1 cellular context compared by ENCODE assay signal in the genomic region with DNA sequence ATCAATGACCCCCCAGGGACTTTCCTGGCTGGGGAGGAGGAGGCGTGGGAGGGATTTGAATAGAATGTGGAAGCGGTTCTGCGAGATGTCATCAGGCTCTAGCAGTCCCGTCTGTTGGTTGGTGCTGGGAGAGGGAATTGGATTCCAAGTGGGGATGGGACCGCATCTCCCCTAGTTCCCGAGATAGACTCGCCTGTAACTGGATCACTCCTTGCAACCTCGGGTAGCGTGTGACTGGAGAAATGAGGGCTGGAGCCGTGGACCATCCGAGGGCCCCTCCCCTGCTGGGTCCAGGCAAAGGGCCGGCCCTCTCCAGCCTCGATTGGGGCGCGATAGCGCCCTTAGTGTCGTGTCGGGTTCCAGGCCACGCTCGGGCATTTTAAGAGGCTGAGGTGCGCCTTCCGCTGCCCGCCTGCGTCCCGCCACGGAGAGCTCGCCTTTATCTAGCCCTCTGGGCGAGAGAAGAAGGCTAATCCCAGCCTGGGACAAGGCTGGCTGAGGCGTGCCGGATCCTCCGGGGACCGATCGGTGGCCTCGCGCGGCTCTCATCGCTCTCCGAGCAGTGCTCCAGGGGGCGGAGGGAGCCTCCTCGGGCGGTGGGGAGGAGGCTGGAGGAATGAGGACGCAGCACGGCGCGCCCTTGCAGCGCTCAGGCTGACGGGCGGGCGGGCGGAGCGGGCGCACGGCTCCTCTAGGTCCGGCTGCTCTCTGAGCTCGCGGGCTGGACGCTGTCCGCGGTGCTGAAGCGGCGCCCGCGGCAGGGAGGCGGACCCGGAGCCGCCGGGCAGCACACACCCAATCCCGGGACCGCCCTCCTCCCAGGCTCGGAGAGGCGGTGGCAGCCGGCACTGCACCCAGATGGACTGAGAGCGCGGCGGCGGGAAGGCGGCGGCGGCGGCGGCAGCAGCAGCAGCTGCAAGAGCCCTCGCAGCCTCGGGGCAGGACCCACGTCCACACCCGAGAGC.
A peak's percentile ranks its signal among the peaks of the same experiment; 100 is the strongest.
TF ChIP-seq lines count a peak whose summit lies in the region.

No MANE protein-coding gene starts in this region.

TF ChIP-seq in HepG2, 621 proteins besides CTCF, POLR2A, EP300 and RAD21 (continued from another document and continues in another):
- TF ChIP-seq, protein P1, sequence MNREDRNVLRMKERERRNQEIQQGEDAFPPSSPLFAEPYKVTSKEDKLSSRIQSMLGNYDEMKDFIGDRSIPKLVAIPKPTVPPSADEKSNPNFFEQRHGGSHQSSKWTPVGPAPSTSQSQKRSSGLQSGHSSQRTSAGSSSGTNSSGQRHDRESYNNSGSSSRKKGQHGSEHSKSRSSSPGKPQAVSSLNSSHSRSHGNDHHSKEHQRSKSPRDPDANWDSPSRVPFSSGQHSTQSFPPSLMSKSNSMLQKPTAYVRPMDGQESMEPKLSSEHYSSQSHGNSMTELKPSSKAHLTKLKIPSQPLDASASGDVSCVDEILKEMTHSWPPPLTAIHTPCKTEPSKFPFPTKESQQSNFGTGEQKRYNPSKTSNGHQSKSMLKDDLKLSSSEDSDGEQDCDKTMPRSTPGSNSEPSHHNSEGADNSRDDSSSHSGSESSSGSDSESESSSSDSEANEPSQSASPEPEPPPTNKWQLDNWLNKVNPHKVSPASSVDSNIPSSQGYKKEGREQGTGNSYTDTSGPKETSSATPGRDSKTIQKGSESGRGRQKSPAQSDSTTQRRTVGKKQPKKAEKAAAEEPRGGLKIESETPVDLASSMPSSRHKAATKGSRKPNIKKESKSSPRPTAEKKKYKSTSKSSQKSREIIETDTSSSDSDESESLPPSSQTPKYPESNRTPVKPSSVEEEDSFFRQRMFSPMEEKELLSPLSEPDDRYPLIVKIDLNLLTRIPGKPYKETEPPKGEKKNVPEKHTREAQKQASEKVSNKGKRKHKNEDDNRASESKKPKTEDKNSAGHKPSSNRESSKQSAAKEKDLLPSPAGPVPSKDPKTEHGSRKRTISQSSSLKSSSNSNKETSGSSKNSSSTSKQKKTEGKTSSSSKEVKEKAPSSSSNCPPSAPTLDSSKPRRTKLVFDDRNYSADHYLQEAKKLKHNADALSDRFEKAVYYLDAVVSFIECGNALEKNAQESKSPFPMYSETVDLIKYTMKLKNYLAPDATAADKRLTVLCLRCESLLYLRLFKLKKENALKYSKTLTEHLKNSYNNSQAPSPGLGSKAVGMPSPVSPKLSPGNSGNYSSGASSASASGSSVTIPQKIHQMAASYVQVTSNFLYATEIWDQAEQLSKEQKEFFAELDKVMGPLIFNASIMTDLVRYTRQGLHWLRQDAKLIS (CRISPR knock-in tag; IDR thresholded peaks at IDR 0.05), result 0 out of 2 replicates have a peak, but pooled peaks have one; percentile 33
- peak; percentile 98 for TF ChIP-seq FOXC1 (CRISPR knock-in tag; IDR thresholded peaks at IDR 0.05; ENCODE audit: borderline replicate concordance)
- TF ChIP-seq ZNF709 (CRISPR knock-in tag; IDR thresholded peaks at IDR 0.05), result peak; percentile 98
- TF ChIP-seq TAF15 (IDR thresholded peaks at IDR 0.05; ENCODE audit: low read depth, low read length, poor library complexity, severe bottlenecking), result no peak
- TF ChIP-seq, protein P2, sequence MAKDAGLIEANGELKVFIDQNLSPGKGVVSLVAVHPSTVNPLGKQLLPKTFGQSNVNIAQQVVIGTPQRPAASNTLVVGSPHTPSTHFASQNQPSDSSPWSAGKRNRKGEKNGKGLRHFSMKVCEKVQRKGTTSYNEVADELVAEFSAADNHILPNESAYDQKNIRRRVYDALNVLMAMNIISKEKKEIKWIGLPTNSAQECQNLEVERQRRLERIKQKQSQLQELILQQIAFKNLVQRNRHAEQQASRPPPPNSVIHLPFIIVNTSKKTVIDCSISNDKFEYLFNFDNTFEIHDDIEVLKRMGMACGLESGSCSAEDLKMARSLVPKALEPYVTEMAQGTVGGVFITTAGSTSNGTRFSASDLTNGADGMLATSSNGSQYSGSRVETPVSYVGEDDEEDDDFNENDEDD (CRISPR knock-in tag; IDR thresholded peaks at IDR 0.05; ENCODE audit: borderline replicate concordance), result peak; percentile 64; the same call in 1 of the 2 replicates
- no peak for TF ChIP-seq ZNF567 (CRISPR knock-in tag; IDR thresholded peaks at IDR 0.05; ENCODE audit: borderline replicate concordance)
- TF ChIP-seq ZMYM3 (CRISPR knock-in tag; IDR thresholded peaks at IDR 0.05), result peak; percentile 69; the same call in 1 of the 2 replicates
- TF ChIP-seq, protein P3, sequence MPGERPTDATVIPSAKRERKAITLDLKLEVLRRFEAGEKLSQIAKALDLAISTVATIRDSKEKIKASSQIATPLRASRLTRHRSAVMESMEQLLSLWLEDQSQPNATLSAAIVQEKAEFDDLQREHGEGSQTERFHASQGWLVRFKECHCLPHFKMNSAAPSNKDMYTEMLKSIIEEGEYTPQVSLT (CRISPR knock-in tag; IDR thresholded peaks at IDR 0.05; ENCODE audit: borderline replicate concordance, low read depth), result peak; percentile 88; the same call in 1 of the 2 replicates
- peak; percentile 55; the same call in 1 of the 2 replicates for TF ChIP-seq KDM1A (CRISPR knock-in tag; IDR thresholded peaks at IDR 0.05)
- TF ChIP-seq, protein P4, sequence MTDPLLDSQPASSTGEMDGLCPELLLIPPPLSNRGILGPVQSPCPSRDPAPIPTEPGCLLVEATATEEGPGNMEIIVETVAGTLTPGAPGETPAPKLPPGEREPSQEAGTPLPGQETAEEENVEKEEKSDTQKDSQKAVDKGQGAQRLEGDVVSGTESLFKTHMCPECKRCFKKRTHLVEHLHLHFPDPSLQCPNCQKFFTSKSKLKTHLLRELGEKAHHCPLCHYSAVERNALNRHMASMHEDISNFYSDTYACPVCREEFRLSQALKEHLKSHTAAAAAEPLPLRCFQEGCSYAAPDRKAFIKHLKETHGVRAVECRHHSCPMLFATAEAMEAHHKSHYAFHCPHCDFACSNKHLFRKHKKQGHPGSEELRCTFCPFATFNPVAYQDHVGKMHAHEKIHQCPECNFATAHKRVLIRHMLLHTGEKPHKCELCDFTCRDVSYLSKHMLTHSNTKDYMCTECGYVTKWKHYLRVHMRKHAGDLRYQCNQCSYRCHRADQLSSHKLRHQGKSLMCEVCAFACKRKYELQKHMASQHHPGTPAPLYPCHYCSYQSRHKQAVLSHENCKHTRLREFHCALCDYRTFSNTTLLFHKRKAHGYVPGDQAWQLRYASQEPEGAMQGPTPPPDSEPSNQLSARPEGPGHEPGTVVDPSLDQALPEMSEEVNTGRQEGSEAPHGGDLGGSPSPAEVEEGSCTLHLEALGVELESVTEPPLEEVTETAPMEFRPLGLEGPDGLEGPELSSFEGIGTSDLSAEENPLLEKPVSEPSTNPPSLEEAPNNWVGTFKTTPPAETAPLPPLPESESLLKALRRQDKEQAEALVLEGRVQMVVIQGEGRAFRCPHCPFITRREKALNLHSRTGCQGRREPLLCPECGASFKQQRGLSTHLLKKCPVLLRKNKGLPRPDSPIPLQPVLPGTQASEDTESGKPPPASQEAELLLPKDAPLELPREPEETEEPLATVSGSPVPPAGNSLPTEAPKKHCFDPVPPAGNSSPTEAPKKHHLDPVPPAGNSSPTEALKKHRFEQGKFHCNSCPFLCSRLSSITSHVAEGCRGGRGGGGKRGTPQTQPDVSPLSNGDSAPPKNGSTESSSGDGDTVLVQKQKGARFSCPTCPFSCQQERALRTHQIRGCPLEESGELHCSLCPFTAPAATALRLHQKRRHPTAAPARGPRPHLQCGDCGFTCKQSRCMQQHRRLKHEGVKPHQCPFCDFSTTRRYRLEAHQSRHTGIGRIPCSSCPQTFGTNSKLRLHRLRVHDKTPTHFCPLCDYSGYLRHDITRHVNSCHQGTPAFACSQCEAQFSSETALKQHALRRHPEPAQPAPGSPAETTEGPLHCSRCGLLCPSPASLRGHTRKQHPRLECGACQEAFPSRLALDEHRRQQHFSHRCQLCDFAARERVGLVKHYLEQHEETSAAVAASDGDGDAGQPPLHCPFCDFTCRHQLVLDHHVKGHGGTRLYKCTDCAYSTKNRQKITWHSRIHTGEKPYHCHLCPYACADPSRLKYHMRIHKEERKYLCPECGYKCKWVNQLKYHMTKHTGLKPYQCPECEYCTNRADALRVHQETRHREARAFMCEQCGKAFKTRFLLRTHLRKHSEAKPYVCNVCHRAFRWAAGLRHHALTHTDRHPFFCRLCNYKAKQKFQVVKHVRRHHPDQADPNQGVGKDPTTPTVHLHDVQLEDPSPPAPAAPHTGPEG (CRISPR knock-in tag; IDR thresholded peaks at IDR 0.05), result peak; percentile 98
- no peak for TF ChIP-seq ASH2L (IDR thresholded peaks at IDR 0.05; ENCODE audit: insufficient read length, low read depth, low read length)
- TF ChIP-seq ZNF703 (CRISPR knock-in tag; IDR thresholded peaks at IDR 0.05; ENCODE audit: borderline replicate concordance), result peak; percentile 13; the same call in 1 of the 2 replicates
- no peak for TF ChIP-seq ZNF10 (CRISPR knock-in tag; IDR thresholded peaks at IDR 0.05; ENCODE audit: borderline replicate concordance, low read depth)
- TF ChIP-seq ZNF879 (CRISPR knock-in tag; IDR thresholded peaks at IDR 0.05), result peak; percentile 91
- TF ChIP-seq, protein P5, sequence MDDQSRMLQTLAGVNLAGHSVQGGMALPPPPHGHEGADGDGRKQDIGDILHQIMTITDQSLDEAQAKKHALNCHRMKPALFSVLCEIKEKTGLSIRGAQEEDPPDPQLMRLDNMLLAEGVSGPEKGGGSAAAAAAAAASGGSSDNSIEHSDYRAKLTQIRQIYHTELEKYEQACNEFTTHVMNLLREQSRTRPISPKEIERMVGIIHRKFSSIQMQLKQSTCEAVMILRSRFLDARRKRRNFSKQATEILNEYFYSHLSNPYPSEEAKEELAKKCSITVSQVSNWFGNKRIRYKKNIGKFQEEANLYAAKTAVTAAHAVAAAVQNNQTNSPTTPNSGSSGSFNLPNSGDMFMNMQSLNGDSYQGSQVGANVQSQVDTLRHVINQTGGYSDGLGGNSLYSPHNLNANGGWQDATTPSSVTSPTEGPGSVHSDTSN (CRISPR knock-in tag; IDR thresholded peaks at IDR 0.05; ENCODE audit: borderline replicate concordance), result peak; percentile 96
- peak; percentile 99 for TF ChIP-seq ZNF800 (CRISPR knock-in tag; IDR thresholded peaks at IDR 0.05)
- no peak for TF ChIP-seq PCBP1 (IDR thresholded peaks at IDR 0.05; ENCODE audit: borderline replicate concordance, low read depth, low read length)
- peak; percentile 99 for TF ChIP-seq ZNF776 (CRISPR knock-in tag; IDR thresholded peaks at IDR 0.05)
- TF ChIP-seq ZNF616 (CRISPR knock-in tag; IDR thresholded peaks at IDR 0.05; ENCODE audit: low read depth), result peak; percentile 99
- TF ChIP-seq ELK4 (CRISPR knock-in tag; IDR thresholded peaks at IDR 0.05; ENCODE audit: borderline replicate concordance), result peak; percentile 81; the same call in 1 of the 2 replicates
- TF ChIP-seq ZNF296 (CRISPR knock-in tag; conservative IDR thresholded peaks at IDR 0.05), result peak; percentile 83
- no peak for TF ChIP-seq ELF4 (CRISPR knock-in tag; IDR thresholded peaks at IDR 0.05; ENCODE audit: borderline replicate concordance)
- peak; percentile 97 for TF ChIP-seq SMAD3 (CRISPR knock-in tag; IDR thresholded peaks at IDR 0.05)
- TF ChIP-seq BRCA1 (CRISPR knock-in tag; IDR thresholded peaks at IDR 0.05), result peak; percentile 99
- TF ChIP-seq, protein P6, sequence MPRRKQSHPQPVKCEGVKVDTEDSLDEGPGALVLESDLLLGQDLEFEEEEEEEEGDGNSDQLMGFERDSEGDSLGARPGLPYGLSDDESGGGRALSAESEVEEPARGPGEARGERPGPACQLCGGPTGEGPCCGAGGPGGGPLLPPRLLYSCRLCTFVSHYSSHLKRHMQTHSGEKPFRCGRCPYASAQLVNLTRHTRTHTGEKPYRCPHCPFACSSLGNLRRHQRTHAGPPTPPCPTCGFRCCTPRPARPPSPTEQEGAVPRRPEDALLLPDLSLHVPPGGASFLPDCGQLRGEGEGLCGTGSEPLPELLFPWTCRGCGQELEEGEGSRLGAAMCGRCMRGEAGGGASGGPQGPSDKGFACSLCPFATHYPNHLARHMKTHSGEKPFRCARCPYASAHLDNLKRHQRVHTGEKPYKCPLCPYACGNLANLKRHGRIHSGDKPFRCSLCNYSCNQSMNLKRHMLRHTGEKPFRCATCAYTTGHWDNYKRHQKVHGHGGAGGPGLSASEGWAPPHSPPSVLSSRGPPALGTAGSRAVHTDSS (CRISPR knock-in tag; conservative IDR thresholded peaks at IDR 0.05), result no peak; the same call in 1 of the 2 replicates
- TF ChIP-seq ZNF850 (CRISPR knock-in tag; conservative IDR thresholded peaks at IDR 0.05), result 0 out of 2 replicates have a peak, but pooled peaks have one; percentile 45
- no peak for TF ChIP-seq SETDB1 (CRISPR knock-in tag; IDR thresholded peaks at IDR 0.05; ENCODE audit: borderline replicate concordance)
- TF ChIP-seq ZBTB8A (CRISPR knock-in tag; IDR thresholded peaks at IDR 0.05; ENCODE audit: borderline replicate concordance, low read depth), result peak; percentile 80; the same call in 1 of the 2 replicates
- peak; percentile 48; the same call in 1 of the 2 replicates for TF ChIP-seq JUN (CRISPR knock-in tag; IDR thresholded peaks at IDR 0.05)
- no peak for TF ChIP-seq ZKSCAN1 (IDR thresholded peaks at IDR 0.05; ENCODE audit: low read length)
- no peak for TF ChIP-seq NR2F6 (IDR thresholded peaks at IDR 0.05)
- peak; percentile 76; the same call in 1 of the 2 replicates for TF ChIP-seq NR2F6 (CRISPR knock-in tag; IDR thresholded peaks at IDR 0.05)
- peak; percentile 95; the same call in 1 of the 2 replicates for TF ChIP-seq ZNF704 (CRISPR knock-in tag; IDR thresholded peaks at IDR 0.05; ENCODE audit: borderline replicate concordance)
- TF ChIP-seq ZNF543 (CRISPR knock-in tag; IDR thresholded peaks at IDR 0.05), result peak; percentile 95
- TF ChIP-seq ZSCAN25 (CRISPR knock-in tag; IDR thresholded peaks at IDR 0.05), result peak; percentile 90
- no peak; a peak in 1 of 4 replicates for TF ChIP-seq NR2F1 (CRISPR knock-in tag; IDR thresholded peaks at IDR 0.05)
